In the genomic region with DNA sequence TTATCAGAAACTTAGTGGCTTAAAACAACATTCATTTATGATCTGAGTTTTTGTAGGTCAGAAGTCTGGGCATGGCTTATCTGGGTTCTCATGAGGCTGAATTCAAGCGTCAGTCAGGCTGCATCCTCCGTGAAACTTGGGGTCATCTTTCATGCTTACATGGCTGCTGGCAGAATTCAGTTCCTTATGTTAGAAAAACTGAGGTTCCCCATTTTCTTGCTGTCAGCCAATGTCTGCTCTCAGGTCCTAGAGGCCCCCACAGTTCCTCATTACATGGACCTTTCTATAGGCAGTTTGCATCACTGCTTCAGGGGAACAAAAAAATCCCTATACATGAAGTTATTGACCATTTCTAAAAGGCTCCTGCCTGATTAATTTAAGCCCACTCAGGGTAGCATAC, we compare ENCODE assay signal across 16 cellular contexts.
A peak's percentile ranks its signal among the peaks of the same experiment; 100 is the strongest.
DNase-seq lines count a peak whose midpoint lies in the region; ATAC-seq and TF ChIP-seq lines count a peak whose summit lies in the region.
"Had no signal": no experiment of that assay in that cellular context is flagged by ENCODE, and none has a peak within 500 bp of the region (broad histone marks: within the 10 kb centered on the region; RNA-seq: fewer than 3 reads in every experiment).

No MANE protein-coding gene starts in this region.

- peak; percentile 50 for ATAC-seq in stimulated activated memory B cell treated with anti-CD40 and anti-IgM and Interleukin-4, amounts not matched to agents 10 μg/mL and 1 μg/mL and 100 μg/mL, for 72 hours
- ATAC-seq: CD8-positive, alpha-beta T cell; GM12878 had no signal

- no peaks in the 10 kb centered on the region for H3K36me3 ChIP-seq in prostate gland
- H3K36me3 ChIP-seq: BLaER1 had no signal

- H3K27me3 Mint-ChIP-seq in stimulated activated memory B cell treated with anti-CD40 and anti-IgM and Interleukin-4, amounts not matched to agents 10 μg/mL and 1 μg/mL and 100 μg/mL, for 72 hours = no peaks in the 10 kb centered on the region

- WGBS in prostate gland = 71% methylated on average over 2 of the region's 2 CpGs
- WGBS in lower leg skin, 2 donors = 76 to 91% methylated on average over 2 of the region's 2 CpGs

- TF ChIP-seq POLR2A in NB4 (IDR thresholded peaks at IDR 0.05; ENCODE audit: extremely low read depth, insufficient read length) (no peak), prostate gland (IDR thresholded peaks at IDR 0.05) (no peak), lower leg skin (IDR thresholded peaks at IDR 0.05) (no peak)

- no peaks in the 10 kb centered on the region for H3K36me3 Mint-ChIP-seq in stimulated activated memory B cell treated with anti-CD40 and anti-IgM and Interleukin-4, amounts not matched to agents 10 μg/mL and 1 μg/mL and 100 μg/mL, for 72 hours
- H3K36me3 Mint-ChIP-seq: CD14-positive monocyte; CD8-positive, alpha-beta T cell had no signal

- H3K4me1 ChIP-seq in prostate gland (replicated peaks) = no peaks in the 10 kb centered on the region
- H3K4me1 ChIP-seq: BLaER1 had no signal

- H3K4me1 Mint-ChIP-seq in stimulated activated memory B cell treated with anti-CD40 and anti-IgM and Interleukin-4, amounts not matched to agents 10 μg/mL and 1 μg/mL and 100 μg/mL, for 72 hours = peaks cover 20% of the 10 kb centered on the region
- H3K4me1 Mint-ChIP-seq: CD14-positive monocyte, H9 had no signal

- DNase-seq in NOMO-1 (lab: John Stamatoyannopoulos, UW; ENCODE audit: unreplicated experiment in 2 of 2) (peak; percentile 26 to 66), NOMO-1 treated with dmso at 0.1 percent for 144 hours (lab: John Stamatoyannopoulos, UW; ENCODE audit: unreplicated experiment) (no peak), NB4 (ENCODE audit: low read depth) (peak; percentile 6), SKM-1 treated with dmso at 0.1 percent for 144 hours (lab: John Stamatoyannopoulos, UW; ENCODE audit: unreplicated experiment) (peak; percentile 50), prostate gland (ENCODE audit: low spot score) (no peak), lower leg skin (ENCODE audit: low spot score in 2 of 2) (no peak), SW 1271 (lab: John Stamatoyannopoulos, UW) (no peak)
- DNase-seq: 8988T; Calu3; CD8-positive, alpha-beta T cell; DMS79 treated with DMSO at 0.1 percent for 48 hours; H9 had no signal

- no peak overlapping the region for H3K4me3 ChIP-seq in NB4 (ENCODE audit: low read depth, low read length)
- H3K4me3 ChIP-seq in prostate gland = no peak overlapping the region
- H3K4me3 ChIP-seq in lower leg skin (ENCODE audit: low read depth, poor library complexity, severe bottlenecking) = no peak overlapping the region
- H3K4me3 ChIP-seq: BLaER1, GM12878 had no signal

- H3K9me3 ChIP-seq in prostate gland = no peaks in the 10 kb centered on the region
- H3K9me3 ChIP-seq: BLaER1 had no signal

- intact Hi-C loops in prostate gland (cut with DNase I) (no loop called here), lower leg skin (cut with DNase I; ENCODE audit: low total_unique reads) (no loop called here)

- no peak overlapping the region for H3K27ac ChIP-seq in prostate gland
- H3K27ac ChIP-seq: BLaER1 had no signal

- no peaks in the 10 kb centered on the region for H3K27me3 ChIP-seq in prostate gland (replicated peaks; ENCODE audit: insufficient read depth)
- H3K27me3 ChIP-seq: BLaER1 had no signal

- H3K4me3 Mint-ChIP-seq in stimulated activated memory B cell treated with anti-CD40 and anti-IgM and Interleukin-4, amounts not matched to agents 10 μg/mL and 1 μg/mL and 100 μg/mL, for 72 hours = no peak overlapping the region
- H3K4me3 Mint-ChIP-seq: CD14-positive monocyte; CD8-positive, alpha-beta T cell; H9 had no signal

- peaks cover 5% of the 10 kb centered on the region for H3K9me3 Mint-ChIP-seq in stimulated activated memory B cell treated with anti-CD40 and anti-IgM and Interleukin-4, amounts not matched to agents 10 μg/mL and 1 μg/mL and 100 μg/mL, for 72 hours
- H3K9me3 Mint-ChIP-seq: CD8-positive, alpha-beta T cell; H9 had no signal

- TF ChIP-seq CTCF in NB4 (IDR thresholded peaks at IDR 0.05; ENCODE audit: low read depth, low read length) (no peak), prostate gland (IDR thresholded peaks at IDR 0.05) (no peak), lower leg skin (IDR thresholded peaks at IDR 0.05) (no peak)

- no peak overlapping the region for H3K27ac Mint-ChIP-seq in stimulated activated memory B cell treated with anti-CD40 and anti-IgM and Interleukin-4, amounts not matched to agents 10 μg/mL and 1 μg/mL and 100 μg/mL, for 72 hours
- H3K27ac Mint-ChIP-seq: CD14-positive monocyte; CD8-positive, alpha-beta T cell; H9 had no signal

Comparison
In these comparisons a context has a peak if more than half of its experiments do, and no peak if none do; other contexts are left out.
1. DNase-seq: peak in NOMO-1 (2 of 2), NB4 (single experiment) and SKM-1 treated with dmso at 0.1 percent for 144 hours (single experiment); none in NOMO-1 treated with dmso at 0.1 percent for 144 hours (single experiment), prostate gland (single experiment), lower leg skin (0 of 2) and SW 1271 (0 of 2).